22 cellular contexts compared by ENCODE assay signal in genomic region chr17:72975509-72975908, GRCh38.
"Had no signal": no experiment of that assay in that cellular context is flagged by ENCODE, and none has a peak within 500 bp of the region (broad histone marks: within the 10 kb centered on the region; RNA-seq: fewer than 3 reads in every experiment).

No MANE protein-coding gene starts in this region.

- H3K27ac ChIP-seq: HL-60, SJSA1, SK-N-MC had no signal

- H3K36me3 ChIP-seq: MG63, Peyer's patch, SJSA1 had no signal

- H3K9me3 ChIP-seq: Peyer's patch had no signal

- H3K4me3 ChIP-seq: MG63, Peyer's patch, SJSA1, SK-N-MC had no signal

- DNase-seq: Karpas-422, KG1, MG63, NCI-H1092, NCI-H1105 treated with DMSO at 0.1 percent for 48 hours, NCI-H1417 treated with DMSO at 0.1 percent for 48 hours, NCI-H146, NCI-H1694 treated with DMSO at 0.1 percent for 48 hours, NCI-H1930, NCI-H2081 treated with DMSO at 0.1 percent for 48 hours, NCI-H2171, NCI-H226, NCI-H446, NCI-H510A, NCI-H524 treated with DMSO at 0.1 percent for 48 hours, NCI-H69, Peyer's patch, Right ventricle myocardium superior, SIG-M5 had no signal

- H3K27me3 ChIP-seq: MG63, Peyer's patch, SJSA1 had no signal
